In genomic region chr14:102540310-102541028, GRCh38 we compare ENCODE assay signal across 15 cellular contexts. TPM values are rescaled to one million over a fixed set of nuclear protein-coding genes. Genes with fewer than 3 reads are reported as not detected.
DNase-seq lines count a peak whose midpoint lies in the region; ATAC-seq, FAIRE-seq and TF ChIP-seq lines count a peak whose summit lies in the region.
"Had no signal": no experiment of that assay in that cellular context is flagged by ENCODE, and none has a peak within 500 bp of the region (broad histone marks: within the 10 kb centered on the region; RNA-seq: fewer than 3 reads in every experiment).

No MANE protein-coding gene starts in this region.

- intact Hi-C loops in PC-3 (cut with micrococcal nuclease), result no loop called here

- no peak overlapping the region for H3K4me2 ChIP-seq in PC-3 (ENCODE audit: low read length)

- H3K9ac ChIP-seq in PC-3 (ENCODE audit: low read length), result no peak overlapping the region

- no peak overlapping the region for H3K4me3 ChIP-seq in PC-3 (ENCODE audit: low read length)
- H3K4me3 ChIP-seq: gastrocnemius medialis, Peyer's patch had no signal

- ATAC-seq in SK-N-SH treated with all-trans-retinoic acid at 6 μM for 48 hours (peak; percentile 38), HG02798 (IDR thresholded peaks at IDR 0.05; ENCODE audit: poor library complexity, unreplicated experiment) (no peak), PC-3 (no peak), GM18870 (IDR thresholded peaks at IDR 0.05; ENCODE audit: unreplicated experiment) (no peak)
- ATAC-seq: gastrocnemius medialis had no signal

- no peak for TF ChIP-seq CTCF in PC-3 (conservative IDR thresholded peaks at IDR 0.05; ENCODE audit: low read depth, low read length)

- H3K79me2 ChIP-seq in PC-3 (ENCODE audit: low read length), result no peaks in the 10 kb centered on the region

- no peak overlapping the region for H3K27ac ChIP-seq in PC-3 (ENCODE audit: low read length)
- H3K27ac ChIP-seq: gastrocnemius medialis, Peyer's patch had no signal

- no peaks in the 10 kb centered on the region for H3K9me2 ChIP-seq in PC-3 (replicated peaks; ENCODE audit: low read length)

- BruUV-seq in PC-3 (replicated peaks; lab: Mats Ljungman, UMichigan), result no TSS peak

- TF ChIP-seq POLR2A in GM12891 (IDR thresholded peaks at IDR 0.05; ENCODE audit: low read depth, low read length), result no peak

- H3K4me1 ChIP-seq in PC-3 (ENCODE audit: insufficient read depth, low read length), result peaks cover 6% of the 10 kb centered on the region

- CTCF ChIA-PET in PC-3 (lab: Charles Lee), result no interaction called here

- FAIRE-seq in GM12891 (lab: Jason Lieb, UNC), result no peak
- FAIRE-seq: kidney had no signal

- DNase-seq in D341Med (ENCODE audit: low spot score) (peak; percentile 84), NCI-H1105 treated with DMSO at 0.1 percent for 48 hours (lab: John Stamatoyannopoulos, UW) (peak; percentile 90), left kidney (ENCODE audit: low read depth, low spot score) (peak; percentile 58), GM12891 (ENCODE audit: insufficient read length, low spot score) (no peak), PC-3 (no peak)
- DNase-seq: activated CD4-positive, alpha-beta memory T cell treated with anti-CD3 and anti-CD28 coated beads for 36 hours; C1 segment of cervical spinal cord; gastrocnemius medialis; GDM1; HFFc6; Peyer's patch had no signal

- no peak overlapping the region for H2AFZ ChIP-seq in PC-3 (ENCODE audit: low read length)

- H4K20me1 ChIP-seq in PC-3 (ENCODE audit: low read length), result no peaks in the 10 kb centered on the region

- H3K27me3 ChIP-seq in PC-3 (ENCODE audit: low read length), result no peaks in the 10 kb centered on the region
- H3K27me3 ChIP-seq: Peyer's patch had no signal

- H3K9me3 ChIP-seq in PC-3 (ENCODE audit: low read length), result no peaks in the 10 kb centered on the region
- H3K9me3 ChIP-seq: gastrocnemius medialis, Peyer's patch had no signal

- POLR2A ChIA-PET in PC-3 (lab: Charles Lee; ENCODE audit: unreplicated experiment), result no interaction called here

- no peaks in the 10 kb centered on the region for H3F3A ChIP-seq in PC-3 (ENCODE audit: low read length, unreplicated experiment)

- H3K36me3 ChIP-seq in PC-3 (ENCODE audit: low read depth, low read length), result no peaks in the 10 kb centered on the region
- H3K36me3 ChIP-seq: gastrocnemius medialis, Peyer's patch had no signal

TF ChIP-seq in SK-N-SH treated with all-trans-retinoic acid at 6 μM for 48 hours, 23 proteins besides CTCF, POLR2A, EP300 and RAD21:
- TF ChIP-seq CREB5 (CRISPR knock-in tag; IDR thresholded peaks at IDR 0.05; ENCODE audit: low read depth), result no peak
- TF ChIP-seq ARNTL (CRISPR knock-in tag; IDR thresholded peaks at IDR 0.05; ENCODE audit: borderline replicate concordance, low read depth), result no peak
- peak; percentile 22; the same call in 1 of the 2 replicates for TF ChIP-seq SNAI2 (CRISPR knock-in tag; IDR thresholded peaks at IDR 0.05)
TF ChIP-seq in SK-N-SH treated with all-trans-retinoic acid at 6 μM for 48 hours: peak in this region for 1.

TF ChIP-seq in GM12891, 5 proteins besides CTCF, POLR2A, EP300 and RAD21:
- TF ChIP-seq TAF1 (IDR thresholded peaks at IDR 0.05; ENCODE audit: low read depth, low read length) (no peak), PAX5 (IDR thresholded peaks at IDR 0.05; ENCODE audit: insufficient read depth, low read length, severe bottlenecking) (no peak), SPI1 (IDR thresholded peaks at IDR 0.05; ENCODE audit: low read depth, low read length) (no peak), POLR2AphosphoS5 (IDR thresholded peaks at IDR 0.05; ENCODE audit: low read depth, low read length) (no peak), POU2F2 (IDR thresholded peaks at IDR 0.05; ENCODE audit: low read depth, low read length) (no peak)
TF ChIP-seq in GM12891: peak in this region for 0.

RNA-seq across cellular contexts. Expression of gene ANKRD9, which starts 30.9 kb away (rescaled TPM):
- polyA plus RNA-seq in GM12891 (2012; ENCODE audit: low read depth, missing spikeins), result 1.2 TPM
- 52.6 and 87.6 TPM in 2 replicates for total RNA-seq in PC-3 (2014; rRNA removed)

RNA-seq across cellular contexts. Expression of gene RCOR1, which starts 52.0 kb away (rescaled TPM):
- polyA plus RNA-seq in GM12891 (2012; ENCODE audit: low read depth, missing spikeins), result 2.8 TPM
- 22.2 and 23.4 TPM in 2 replicates for total RNA-seq in PC-3 (2014; rRNA removed)

Comparison
In these comparisons a context has a peak if more than half of its experiments do, and no peak if none do; other contexts are left out.
1. DNase-seq: peak in D341Med (single experiment), NCI-H1105 treated with DMSO at 0.1 percent for 48 hours (single experiment) and left kidney (single experiment); none in GM12891 (single experiment) and PC-3 (single experiment).